In the genomic region with DNA sequence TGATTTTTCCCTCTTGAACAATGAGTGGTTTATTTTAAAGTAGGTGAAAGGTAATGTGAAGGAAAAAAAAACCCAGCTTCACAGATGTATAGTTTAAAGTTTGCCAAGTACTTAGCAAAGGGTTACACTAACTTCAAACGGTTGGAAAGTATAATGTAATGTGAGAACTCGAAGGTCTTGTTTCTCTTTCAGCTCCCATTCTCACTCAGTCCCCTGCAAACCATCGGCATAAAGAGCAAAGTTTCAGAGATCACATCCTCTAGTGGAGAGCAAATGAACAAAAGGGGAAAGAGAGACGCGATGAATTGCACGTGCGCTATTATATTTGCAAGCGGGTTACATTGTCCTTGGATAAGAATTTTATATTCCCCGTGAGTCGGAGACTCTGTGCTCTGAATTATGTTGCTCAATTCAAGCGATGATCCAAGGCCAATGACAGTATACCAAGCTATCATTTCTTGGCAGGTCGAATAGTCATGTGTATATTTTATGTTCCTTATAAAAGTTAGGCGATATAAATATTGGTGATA, we compare ENCODE assay signal across 9 cellular contexts. TPM values are rescaled to one million over a fixed set of nuclear protein-coding genes. Genes with fewer than 3 reads are reported as not detected.
DNase-seq lines count a peak whose midpoint lies in the region; ATAC-seq, FAIRE-seq and TF ChIP-seq lines count a peak whose summit lies in the region.
"Had no signal": no experiment of that assay in that cellular context is flagged by ENCODE, and none has a peak within 500 bp of the region (broad histone marks: within the 10 kb centered on the region; RNA-seq: fewer than 3 reads in every experiment).

No MANE protein-coding gene starts in this region.

- H3K36me3 Mint-ChIP-seq in natural killer cell treated with Interleukin-12 subunit alpha and Interleukin-12 subunit beta and Interleukin-15 and Interleukin-18, amount 100 ng/mL, for 72 hours: no peaks in the 10 kb centered on the region
- H3K36me3 Mint-ChIP-seq: IgD-negative memory B cell had no signal

- H3K27ac ChIP-seq in GM12878 (ENCODE audit: control insufficient read depth, insufficient read depth): no peak overlapping the region

- TF ChIP-seq POLR2A in GM12878 (IDR thresholded peaks at IDR 0.05; ENCODE audit: low read depth, low read length): no peak

- no peak overlapping the region for H3K9ac ChIP-seq in GM12878 (ENCODE audit: control insufficient read depth, insufficient read depth, low read length)

- peak overlapping the region; percentile 52; the same call in 1 of the 2 replicates for H2AFZ ChIP-seq in GM12878 (ENCODE audit: control insufficient read depth, low read depth, low read length)

- H3K36me3 ChIP-seq in GM12878 (ENCODE audit: control insufficient read depth in 2 of 2, insufficient read depth in 2 of 2, low read length in 1 of 2): no peaks in the 10 kb centered on the region
- no peaks in the 10 kb centered on the region for H3K36me3 ChIP-seq in mucosa of descending colon (ENCODE audit: low read depth)

- no peak for TF ChIP-seq RAD21 in GM12878 (IDR thresholded peaks at IDR 0.05; ENCODE audit: insufficient read depth, low read depth, low read length)

- H3K4me3 ChIP-seq in GM12878 (no peak overlapping the region), mucosa of descending colon (no peak overlapping the region)

- 0 out of 4 replicates have a peak, but pooled peaks of 1 of the 2 experiments have one; percentile 18 for TF ChIP-seq EP300 in GM12878 (IDR thresholded peaks at IDR 0.05; ENCODE audit: borderline replicate concordance in 1 of 2, control insufficient read depth in 1 of 2, low read depth in 2 of 2, low read length in 2 of 2)

- no peaks in the 10 kb centered on the region for H3K4me1 Mint-ChIP-seq in natural killer cell treated with Interleukin-12 subunit alpha and Interleukin-12 subunit beta and Interleukin-15 and Interleukin-18, amount 100 ng/mL, for 72 hours (ENCODE audit: low read depth in 2 of 2)

- DNase-seq in DMS53 (lab: John Stamatoyannopoulos, UW) (peak; percentile 59), GM12878 (ENCODE audit: low read depth, low spot score) (peak; percentile 68), mucosa of descending colon (peak in 1 of 3 donors; percentile 65), DMS79 treated with DMSO at 0.1 percent for 48 hours (lab: John Stamatoyannopoulos, UW) (no peak)
- DNase-seq in natural killer cell treated with Interleukin-12 subunit alpha and Interleukin-12 subunit beta and Interleukin-15 and Interleukin-18, amount 100 ng/mL, for 72 hours (ENCODE audit: low spot score): no peak
- no peak for DNase-seq in stimulated activated CD4-positive, alpha-beta T cell treated with anti-CD3 and anti-CD28 coated beads, Interleukin-4, amount 100 ng/mL, for 24 hours

- H3K79me2 ChIP-seq in GM12878 (ENCODE audit: control insufficient read depth, insufficient read depth, low read length): no peaks in the 10 kb centered on the region

- H3K4me1 ChIP-seq in GM12878 (ENCODE audit: control insufficient read depth, insufficient read depth, low read length) (peaks cover 4% of the 10 kb centered on the region; the same call in 1 of the 2 replicates), mucosa of descending colon (ENCODE audit: low read depth) (peaks cover 19% of the 10 kb centered on the region)

- no TSS peak for BruUV-seq in GM12878 (replicated peaks; lab: Mats Ljungman, UMichigan)

- SMC1A ChIA-PET in GM12878 (lab: Charles Lee; ENCODE audit: uncharacterized antibody, unreplicated experiment): interaction anchor here (0.9 to 2.7 kb wide), 15 partner anchors 9 to 387 kb away, joined by 3 to 19 read pairs (median 4); no protein-coding TSS in a partner anchor

- H3K4me2 ChIP-seq in GM12878 (ENCODE audit: control insufficient read depth, insufficient read depth): peak overlapping the region; percentile 41; the same call in 1 of the 2 replicates

- CTCF ChIA-PET in GM12878 (lab: Yijun Ruan, JAX): interaction anchor here (1.0 to 5.5 kb wide), 12 partner anchors 8 to 386 kb away, joined by 3 to 38 read pairs (median 6); no protein-coding TSS in a partner anchor

- intact Hi-C loops in GM12878 (cut with micrococcal nuclease; ENCODE audit: unreplicated experiment): no loop called here
- intact Hi-C loops in mucosa of descending colon (cut with DNase I, micrococcal nuclease): loop anchor here in 1 of 2 donors (10.0 kb wide), 1 partner anchor 215 kb away; no protein-coding TSS in a partner anchor

- no peak overlapping the region for H3K27ac Mint-ChIP-seq in natural killer cell treated with Interleukin-12 subunit alpha and Interleukin-12 subunit beta and Interleukin-15 and Interleukin-18, amount 100 ng/mL, for 72 hours
- H3K27ac Mint-ChIP-seq: IgD-negative memory B cell had no signal

- POLR2A ChIA-PET in GM12878 (lab: Charles Lee): interaction anchor here (0.7 to 1.5 kb wide), 3 partner anchors 9 to 333 kb away, joined by 3 to 4 read pairs (median 4); no protein-coding TSS in a partner anchor

- RAD21 ChIA-PET in GM12878 (lab: Charles Lee; ENCODE audit: unreplicated experiment): interaction anchor here (0.6 to 2.4 kb wide), 15 partner anchors 8 to 757 kb away, joined by 3 to 13 read pairs (median 3); no protein-coding TSS in a partner anchor

- H3K4me3 Mint-ChIP-seq in natural killer cell treated with Interleukin-12 subunit alpha and Interleukin-12 subunit beta and Interleukin-15 and Interleukin-18, amount 100 ng/mL, for 72 hours: no peak overlapping the region
- H3K4me3 Mint-ChIP-seq: IgD-negative memory B cell had no signal

- in situ Hi-C loops in GM12878 (cut with MboI): no loop called here

- no peaks in the 10 kb centered on the region; the same call in 2 of the 3 replicates for H3K9me3 ChIP-seq in GM12878 (replicated peaks; ENCODE audit: control insufficient read depth, insufficient read depth, low read length)
- no peaks in the 10 kb centered on the region for H3K9me3 ChIP-seq in mucosa of descending colon

- TF ChIP-seq CTCF in GM12878 (IDR thresholded peaks at IDR 0.05 in 2 of 3, conservative IDR thresholded peaks at IDR 0.05 in 1 of 3; ENCODE audit: control insufficient read depth in 2 of 3, extremely low read depth in 1 of 3, insufficient read depth in 1 of 3, low read depth in 3 of 3, low read length in 3 of 3) (peak; percentile 16 to 30 (median 27); a peak in 3 of 6 replicates), mucosa of descending colon (IDR thresholded peaks at IDR 0.05) (no peak)

- WGBS in GM12878 (ENCODE audit: insufficient coverage, insufficient replicate concordance, low lambda C conversion rate, missing lambda C conversion rate): 49% methylated on average over 13 of the region's 13 CpGs

- H3K27me3 Mint-ChIP-seq in natural killer cell treated with Interleukin-12 subunit alpha and Interleukin-12 subunit beta and Interleukin-15 and Interleukin-18, amount 100 ng/mL, for 72 hours: peaks cover 15 to 19% of the 10 kb centered on the region in 2 donors

- no peaks in the 10 kb centered on the region for H3K9me3 Mint-ChIP-seq in natural killer cell treated with Interleukin-12 subunit alpha and Interleukin-12 subunit beta and Interleukin-15 and Interleukin-18, amount 100 ng/mL, for 72 hours
- H3K9me3 Mint-ChIP-seq: IgD-negative memory B cell had no signal

- no peak for FAIRE-seq in GM12878 (lab: Jason Lieb, UNC)

- no peaks in the 10 kb centered on the region for H4K20me1 ChIP-seq in GM12878 (ENCODE audit: control insufficient read depth, insufficient read depth)

- peak; percentile 97 for ATAC-seq in GM19463 (IDR thresholded peaks at IDR 0.05; ENCODE audit: unreplicated experiment)
- ATAC-seq in HG03439 (IDR thresholded peaks at IDR 0.05; ENCODE audit: unreplicated experiment): peak; percentile 72
- ATAC-seq in GM12878: peak; percentile 96
- ATAC-seq in mucosa of descending colon: peak; percentile 88
- ATAC-seq in natural killer cell treated with Interleukin-12 subunit alpha and Interleukin-12 subunit beta and Interleukin-15 and Interleukin-18, amount 100 ng/mL, for 72 hours: no peak

- no peaks in the 10 kb centered on the region for H3K27me3 ChIP-seq in GM12878 (replicated peaks in 1 of 2; ENCODE audit: control insufficient read depth in 2 of 2, insufficient read depth in 2 of 2, low read length in 1 of 2)

TF ChIP-seq in GM12878, 131 proteins besides CTCF, POLR2A, EP300 and RAD21 (continues in another document):
- TF ChIP-seq ATF7 (IDR thresholded peaks at IDR 0.05; ENCODE audit: low read depth) (0 out of 2 replicates have a peak, but pooled peaks have one; percentile 29), SMAD5 (IDR thresholded peaks at IDR 0.05; ENCODE audit: low read depth) (no peak)

RNA-seq across cellular contexts. Expression of gene BIRC3, which starts 37.6 kb away (rescaled TPM):
- total RNA-seq in GM12878 (2013; cell fraction: nucleolus; rRNA removed): 365 and 388 TPM in 2 replicates
- total RNA-seq in GM12878 (2014; rRNA removed): 79.4 and 101 TPM in 2 replicates
- total RNA-seq in GM12878 (2014; rRNA removed; fragmentation: Illumina TruSeq; extraction: Trizol): 134 and 136 TPM in 2 replicates
- total RNA-seq in GM12878 (2021): 85.5 and 88.0 TPM in 2 replicates
- 22.3 TPM for polyA plus RNA-seq in GM12878 (2011; ENCODE audit: low read depth)
- 351 and 618 TPM in 2 replicates for polyA plus RNA-seq in GM12878 (2011; rRNA removed)
- polyA plus RNA-seq in GM12878 (2011; cell fraction: cytosol; rRNA removed): 93.8 and 107 TPM in 2 replicates
- polyA plus RNA-seq in GM12878 (2011; cell fraction: nucleus; rRNA removed): 169 and 198 TPM in 2 replicates
- 37.8 and 62.2 TPM in 2 replicates for polyA plus RNA-seq in GM12878 (2012)
- 102 and 135 TPM in 2 replicates for polyA plus RNA-seq in GM12878 (2014; fragmentation: Illumina TruSeq; extraction: Trizol)
- polyA plus RNA-seq in GM12878 (2014; fragmentation: Nextera tagmentation; extraction: Ambion mirVana): 10 to 100 TPM; 63.8 to 92.9 TPM
- 53.4 and 70.7 TPM in 2 replicates for polyA plus RNA-seq in GM12878 (2014; rRNA removed)
- 10 to 100 TPM; 42.1 to 56.9 TPM for polyA plus RNA-seq in GM12878 (2016; fragmentation: Nextera tagmentation; extraction: Ambion mirVana)
- 200 and 265 TPM in 2 replicates for polyA minus RNA-seq in GM12878 (2011; rRNA and poly(A)+ RNA removed)
- polyA minus RNA-seq in GM12878 (2011; cell fraction: cytosol; rRNA and poly(A)+ RNA removed): 83.1 and 90.7 TPM in 2 replicates
- polyA minus RNA-seq in GM12878 (2011; cell fraction: nucleus; rRNA and poly(A)+ RNA removed): 108 and 125 TPM in 2 replicates
- total RNA-seq in mucosa of descending colon: 100 to 1,000 TPM in 1 of 3 donors, 10 to 100 TPM in 2; 26.1 to 116 (median 45.4) TPM
- total RNA-seq in natural killer cell treated with Interleukin-12 subunit alpha and Interleukin-12 subunit beta and Interleukin-15 and Interleukin-18, amount 100 ng/mL, for 72 hours: 10 to 100 TPM; 62.3 to 75.6 TPM

Comparison
In these comparisons a context has a peak if more than half of its experiments do, and no peak if none do; other contexts are left out.
1. DNase-seq: peak in DMS53 (single experiment) and GM12878 (single experiment); none in natural killer cell treated with Interleukin-12 subunit alpha and Interleukin-12 subunit beta and Interleukin-15 and Interleukin-18, amount 100 ng/mL, for 72 hours (single experiment), stimulated activated CD4-positive, alpha-beta T cell treated with anti-CD3 and anti-CD28 coated beads, Interleukin-4, amount 100 ng/mL, for 24 hours (single experiment) and DMS79 treated with DMSO at 0.1 percent for 48 hours (single experiment).
2. ATAC-seq: peak in GM19463 (single experiment), HG03439 (single experiment), GM12878 (single experiment) and mucosa of descending colon (single experiment); none in natural killer cell treated with Interleukin-12 subunit alpha and Interleukin-12 subunit beta and Interleukin-15 and Interleukin-18, amount 100 ng/mL, for 72 hours (0 of 2).